ENCODE assay signal across 1 cellular context in genomic region chr19:58429745-58430144, GRCh38.
TF ChIP-seq lines count a peak whose summit lies in the region.

No MANE protein-coding gene starts in this region.

TF ChIP-seq in K562, 482 proteins besides CTCF, POLR2A, EP300 and RAD21:
- TF ChIP-seq, protein P1, sequence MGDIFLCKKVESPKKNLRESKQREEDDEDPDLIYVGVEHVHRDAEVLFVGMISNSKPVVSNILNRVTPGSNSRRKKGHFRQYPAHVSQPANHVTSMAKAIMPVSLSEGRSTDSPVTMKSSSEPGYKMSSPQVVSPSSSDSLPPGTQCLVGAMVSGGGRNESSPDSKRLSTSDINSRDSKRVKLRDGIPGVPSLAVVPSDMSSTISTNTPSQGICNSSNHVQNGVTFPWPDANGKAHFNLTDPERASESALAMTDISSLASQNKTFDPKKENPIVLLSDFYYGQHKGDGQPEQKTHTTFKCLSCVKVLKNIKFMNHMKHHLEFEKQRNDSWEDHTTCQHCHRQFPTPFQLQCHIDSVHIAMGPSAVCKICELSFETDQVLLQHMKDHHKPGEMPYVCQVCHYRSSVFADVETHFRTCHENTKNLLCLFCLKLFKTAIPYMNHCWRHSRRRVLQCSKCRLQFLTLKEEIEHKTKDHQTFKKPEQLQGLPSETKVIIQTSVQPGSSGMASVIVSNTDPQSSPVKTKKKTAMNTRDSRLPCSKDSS (IDR thresholded peaks at IDR 0.05; ENCODE audit: low read depth, partially characterized antibody), result no peak
- no peak for TF ChIP-seq NFIC (IDR thresholded peaks at IDR 0.05)
